ENCODE assay signal across 2 cellular contexts in the genomic region with DNA sequence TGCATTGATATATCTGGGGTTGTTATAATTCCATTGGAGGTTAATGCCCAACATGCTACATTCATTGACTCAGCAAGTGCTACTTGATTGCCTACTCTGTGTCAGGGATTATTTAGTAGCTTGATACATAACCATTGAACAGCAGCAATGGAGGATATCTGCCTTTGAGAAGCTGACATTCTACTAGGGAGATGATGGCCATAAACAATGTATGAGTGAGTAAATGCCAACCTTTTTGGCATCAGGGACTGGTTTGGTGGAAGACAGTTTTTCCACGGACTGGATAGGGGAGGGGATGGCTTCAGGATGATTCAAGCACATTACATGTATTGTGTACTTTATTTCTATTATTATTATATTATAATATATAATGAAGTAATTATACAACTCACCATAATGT.
A peak's percentile ranks its signal among the peaks of the same experiment; 100 is the strongest.
TF ChIP-seq lines count a peak whose summit lies in the region.

No MANE protein-coding gene starts in this region.

TF ChIP-seq in A549, 52 proteins besides CTCF, POLR2A, EP300 and RAD21 (continued from another document):
- TF ChIP-seq TFCP2L1 (CRISPR knock-in tag; IDR thresholded peaks at IDR 0.05) (0 out of 2 replicates have a peak, but pooled peaks have one; percentile 13), POLR2AphosphoS2 (conservative IDR thresholded peaks at IDR 0.05; ENCODE audit: low read length) (peak; percentile 71)

TF ChIP-seq in GM12891, 5 proteins besides CTCF, POLR2A, EP300 and RAD21 (continued from another document):
- TF ChIP-seq TAF1 (IDR thresholded peaks at IDR 0.05; ENCODE audit: low read depth, low read length) (no peak), POU2F2 (IDR thresholded peaks at IDR 0.05; ENCODE audit: low read depth, low read length) (no peak), SPI1 (IDR thresholded peaks at IDR 0.05; ENCODE audit: low read depth, low read length) (no peak)
